In genomic region chr14:74400919-74401503, GRCh38 we compare ENCODE assay signal across 11 cellular contexts. TPM values are rescaled to one million over a fixed set of nuclear protein-coding genes. Genes with fewer than 3 reads are reported as not detected.
DNase-seq lines count a peak whose midpoint lies in the region; ATAC-seq and TF ChIP-seq lines count a peak whose summit lies in the region.
"Had no signal": no experiment of that assay in that cellular context is flagged by ENCODE, and none has a peak within 500 bp of the region (broad histone marks: within the 10 kb centered on the region; RNA-seq: fewer than 3 reads in every experiment).

No MANE protein-coding gene starts in this region.

- no peaks in the 10 kb centered on the region for H3K79me2 ChIP-seq in OCI-LY3 (ENCODE audit: low read length)

- H2AFZ ChIP-seq in OCI-LY3 (ENCODE audit: low read depth, low read length): peak overlapping the region; percentile 56

- no peaks in the 10 kb centered on the region for H3K9me3 ChIP-seq in right atrium auricular region
- H3K9me3 ChIP-seq in OCI-LY3 (ENCODE audit: insufficient read depth, low read length): no peaks in the 10 kb centered on the region

- H3K27me3 ChIP-seq in right atrium auricular region (no peaks in the 10 kb centered on the region), OCI-LY3 (ENCODE audit: low read depth, low read length) (peaks cover 14% of the 10 kb centered on the region)

- intact Hi-C loops in Right ventricle myocardium superior (cut with DNase I): no loop called here
- intact Hi-C loops in left colon (cut with DNase I, micrococcal nuclease): no loop called here

- no peaks in the 10 kb centered on the region for H4K20me1 ChIP-seq in OCI-LY3 (ENCODE audit: insufficient read depth, low read length)

- H3K9ac ChIP-seq in OCI-LY3 (ENCODE audit: low read length): peak overlapping the region; percentile 59; the same call in 1 of the 2 replicates

- TF ChIP-seq CTCF in right atrium auricular region (IDR thresholded peaks at IDR 0.05) (no peak), OCI-LY3 (IDR thresholded peaks at IDR 0.05; ENCODE audit: low read depth, low read length) (no peak), omental fat pad (IDR thresholded peaks at IDR 0.05) (no peak)

- H3K4me1 ChIP-seq in right atrium auricular region (peaks cover 0 to 16% of the 10 kb centered on the region in 2 donors), OCI-LY3 (ENCODE audit: low read length) (peaks cover 31% of the 10 kb centered on the region)

- no peak for TF ChIP-seq POLR2A in GM18505 (IDR thresholded peaks at IDR 0.05; ENCODE audit: borderline replicate concordance, extremely low read depth, insufficient read depth, insufficient read length)

- DNase-seq in right atrium auricular region (ENCODE audit: low spot score) (no peak), Right ventricle myocardium superior (no peak), left colon (no peak), omental fat pad (ENCODE audit: low spot score) (no peak)
- no peak for DNase-seq in activated CD4-positive, alpha-beta T cell treated with anti-CD3 and anti-CD28 coated beads for 1 hour
- DNase-seq: COR-L47, NCI-H748 treated with DMSO at 0.1 percent for 48 hours had no signal

- H3K36me3 ChIP-seq in right atrium auricular region (no peaks in the 10 kb centered on the region), OCI-LY3 (replicated peaks; ENCODE audit: low read depth, low read length) (no peaks in the 10 kb centered on the region)

- ATAC-seq in Right ventricle myocardium superior (ENCODE audit: poor library complexity): no peak
- peak; percentile 26 for ATAC-seq in left colon
- ATAC-seq in GM18505 (IDR thresholded peaks at IDR 0.05; ENCODE audit: unreplicated experiment): no peak
- ATAC-seq in omental fat pad (ENCODE audit: low FRiP score): no peak
- no peak for ATAC-seq in GM21723 (IDR thresholded peaks at IDR 0.05; ENCODE audit: unreplicated experiment)

- H3K4me3 ChIP-seq in right atrium auricular region: peak overlapping the region in 1 of 2 donors; percentile 14
- peak overlapping the region; percentile 76 for H3K4me3 ChIP-seq in OCI-LY3 (ENCODE audit: low read length)

- peak overlapping the region; percentile 92 for H3K4me2 ChIP-seq in OCI-LY3 (ENCODE audit: low read length)

- H3K27ac ChIP-seq in right atrium auricular region: peak overlapping the region; percentile 9 to 45
- H3K27ac ChIP-seq in OCI-LY3 (ENCODE audit: low read length): peak overlapping the region; percentile 71

RNA-seq across cellular contexts. Expression of gene SYNDIG1L, which starts 25.0 kb away (rescaled TPM):
- total RNA-seq in right atrium auricular region (under 1 TPM; 0.12 to 0.22 TPM), Right ventricle myocardium superior (not detected), left colon (not detected), omental fat pad (under 1 TPM; 0.28 to 0.56 (median 0.40) TPM)
- total RNA-seq: urinary bladder had no signal

RNA-seq across cellular contexts. Expression of gene VRTN, which starts 52.7 kb away (rescaled TPM):
- total RNA-seq in right atrium auricular region: not detected
- total RNA-seq in Right ventricle myocardium superior: not detected
- not detected for total RNA-seq in left colon
- total RNA-seq in omental fat pad: not detected
- total RNA-seq: urinary bladder had no signal
